In genomic region chr1:174747613-174748012, GRCh38 we compare ENCODE assay signal across 15 cellular contexts.
DNase-seq lines count a peak whose midpoint lies in the region; ATAC-seq, FAIRE-seq and TF ChIP-seq lines count a peak whose summit lies in the region.
"Had no signal": no experiment of that assay in that cellular context is flagged by ENCODE, and none has a peak within 500 bp of the region (broad histone marks: within the 10 kb centered on the region; RNA-seq: fewer than 3 reads in every experiment).

No MANE protein-coding gene starts in this region.

- no peak overlapping the region for H3K18ac ChIP-seq in IMR-90 (ENCODE audit: low read depth, low read length)

- H3K9ac ChIP-seq in IMR-90 (ENCODE audit: low read depth, low read length) (no peak overlapping the region), K562 (ENCODE audit: insufficient read depth in 1 of 2, low read depth in 2 of 2, low read length in 2 of 2) (no peak overlapping the region), neural progenitor cell (no peak overlapping the region)

- H3K27ac ChIP-seq in IMR-90 (ENCODE audit: insufficient read depth, low read length), result no peak overlapping the region
- no peak overlapping the region for H3K27ac ChIP-seq in K562 (ENCODE audit: extremely low read depth, low read depth, low read length)
- no peak overlapping the region for H3K27ac ChIP-seq in neural progenitor cell
- no peak overlapping the region for H3K27ac ChIP-seq in suprapubic skin
- H3K27ac ChIP-seq: sigmoid colon, SJSA1 had no signal

- no peak overlapping the region for H2AFZ ChIP-seq in IMR-90 (replicated peaks; ENCODE audit: low read length, poor library complexity)
- H2AFZ ChIP-seq in K562 (ENCODE audit: low read depth, low read length), result no peak overlapping the region
- H2AFZ ChIP-seq in neural progenitor cell (replicated peaks), result no peak overlapping the region

- BruUV-seq in IMR-90 (replicated peaks; lab: Mats Ljungman, UMichigan) (no TSS peak), K562 (replicated peaks; lab: Mats Ljungman, UMichigan) (no TSS peak)

- no peaks in the 10 kb centered on the region for H3K79me1 ChIP-seq in IMR-90 (ENCODE audit: low read depth in 1 of 2, low read length in 2 of 2)

- POLR2A ChIA-PET in IMR-90 (lab: Charles Lee; ENCODE audit: unreplicated experiment) (no interaction called here), K562 (lab: Yijun Ruan, JAX) (interaction anchor here (0.8 to 1.3 kb wide), 3 partner anchors 11 to 755 kb away, joined by 3 to 5 read pairs (median 3); no protein-coding TSS in a partner anchor)

- no peaks in the 10 kb centered on the region for H3K27me3 Mint-ChIP-seq in neural progenitor cell (ENCODE audit: insufficient read depth, low read depth)

- H2BK120ac ChIP-seq in IMR-90 (ENCODE audit: low read depth, low read length), result no peak overlapping the region

- H3K4me1 ChIP-seq in BE2C, result peaks cover 15% of the 10 kb centered on the region
- no peaks in the 10 kb centered on the region for H3K4me1 ChIP-seq in IMR-90 (ENCODE audit: control insufficient read depth, insufficient read depth, low read length)
- H3K4me1 ChIP-seq in K562 (replicated peaks in 1 of 2; ENCODE audit: control insufficient read depth in 2 of 2, insufficient read depth in 2 of 2, low read length in 2 of 2), result peaks cover 4 to 17% of the 10 kb centered on the region in 2 experiments
- no peaks in the 10 kb centered on the region for H3K4me1 ChIP-seq in neural progenitor cell
- H3K4me1 ChIP-seq in suprapubic skin, result no peaks in the 10 kb centered on the region
- H3K4me1 ChIP-seq: HAP-1, sigmoid colon, SJSA1 had no signal

- no peaks in the 10 kb centered on the region for H3F3A ChIP-seq in neural progenitor cell (ENCODE audit: low read depth)

- no peaks in the 10 kb centered on the region for H3K36me3 Mint-ChIP-seq in neural progenitor cell

- CTCF ChIA-PET in IMR-90 (lab: Yijun Ruan, JAX) (interaction anchor here (0.6 to 3.6 kb wide), 9 partner anchors 15 to 1469 kb away, joined by 3 to 22 read pairs (median 4); no protein-coding TSS in a partner anchor), K562 (lab: Yijun Ruan, JAX; ENCODE audit: low intra/inter-chr PET ratio) (no interaction called here)

- H3K14ac ChIP-seq in IMR-90 (replicated peaks; ENCODE audit: low read depth, low read length), result no peak overlapping the region

- TF ChIP-seq EP300 in K562 (IDR thresholded peaks at IDR 0.05; ENCODE audit: low read length), result no peak
- TF ChIP-seq EP300 in suprapubic skin (IDR thresholded peaks at IDR 0.05), result no peak

- H3K9me1 ChIP-seq in IMR-90 (ENCODE audit: insufficient read depth, low read length), result no peaks in the 10 kb centered on the region
- no peaks in the 10 kb centered on the region for H3K9me1 ChIP-seq in K562 (ENCODE audit: control insufficient read depth, insufficient read depth, low read length)

- no peak overlapping the region for H4K8ac ChIP-seq in IMR-90 (ENCODE audit: low read depth in 2 of 2, low read length in 2 of 2)

- no peak overlapping the region for H2AK9ac ChIP-seq in IMR-90 (replicated peaks; ENCODE audit: low read depth, low read length, poor library complexity)

- H4K91ac ChIP-seq in IMR-90 (ENCODE audit: insufficient read depth, low read depth, low read length), result no peak overlapping the region

- H3K4ac ChIP-seq in IMR-90 (ENCODE audit: low read depth, low read length), result no peak overlapping the region

- H2AK5ac ChIP-seq in IMR-90 (ENCODE audit: low read depth, low read length), result no peak overlapping the region

- H3K36me3 ChIP-seq in BE2C (no peaks in the 10 kb centered on the region), IMR-90 (ENCODE audit: control insufficient read depth, insufficient read depth, low read length) (no peaks in the 10 kb centered on the region), K562 (ENCODE audit: control insufficient read depth, insufficient read depth, low read length) (no peaks in the 10 kb centered on the region), neural progenitor cell (no peaks in the 10 kb centered on the region), suprapubic skin (no peaks in the 10 kb centered on the region)
- H3K36me3 ChIP-seq: HAP-1, sigmoid colon, SJSA1 had no signal

- H2BK15ac ChIP-seq in IMR-90 (ENCODE audit: low read depth, low read length), result no peak overlapping the region

- FAIRE-seq in K562 (lab: Jason Lieb, UNC) (no peak), HTR-8/SVneo (lab: Jason Lieb, UNC) (no peak)
- FAIRE-seq: frontal cortex had no signal

- intact Hi-C loops in IMR-90 (cut with micrococcal nuclease) (loop anchor here (10.0 kb wide), 1 partner anchor 2003 kb away; no protein-coding TSS in a partner anchor), K562 (cut with micrococcal nuclease) (no loop called here)

- H3K56ac ChIP-seq in IMR-90 (ENCODE audit: extremely low read depth, insufficient read depth, low read length), result no peak overlapping the region

- dilution Hi-C loops in IMR-90 (cut with HindIII; ENCODE audit: low sequenced_read_pairs, unreplicated experiment), result no loop called here

- H2BK5ac ChIP-seq in IMR-90 (ENCODE audit: low read depth, low read length, poor library complexity, severe bottlenecking), result no peak overlapping the region

- TF ChIP-seq POLR2A in IMR-90 (IDR thresholded peaks at IDR 0.05; ENCODE audit: low read depth, low read length), result no peak
- TF ChIP-seq POLR2A in K562 (conservative IDR thresholded peaks at IDR 0.05), result no peak
- TF ChIP-seq POLR2A in suprapubic skin (IDR thresholded peaks at IDR 0.05), result no peak

- H3K4me3 Mint-ChIP-seq in neural progenitor cell, result no peak overlapping the region

- H2BK20ac ChIP-seq in IMR-90 (ENCODE audit: low read depth, low read length), result no peak overlapping the region

- no peaks in the 10 kb centered on the region for H4K20me1 ChIP-seq in IMR-90 (ENCODE audit: insufficient read depth, low read length)
- no peaks in the 10 kb centered on the region for H4K20me1 ChIP-seq in K562 (replicated peaks; ENCODE audit: control insufficient read depth, insufficient read depth, low read length)
- no peaks in the 10 kb centered on the region for H4K20me1 ChIP-seq in neural progenitor cell (ENCODE audit: low read depth)

- H3K4me2 ChIP-seq in IMR-90 (ENCODE audit: low read depth, low read length) (no peak overlapping the region), K562 (ENCODE audit: insufficient read depth, low read length) (no peak overlapping the region), neural progenitor cell (no peak overlapping the region)

- no peak overlapping the region for H3K27ac Mint-ChIP-seq in neural progenitor cell

- no peak overlapping the region for H3K23ac ChIP-seq in IMR-90 (ENCODE audit: low read depth, low read length)

- H3K79me2 ChIP-seq in K562 (ENCODE audit: control insufficient read depth, insufficient read depth, low read length) (no peaks in the 10 kb centered on the region), neural progenitor cell (ENCODE audit: low read depth) (no peaks in the 10 kb centered on the region)

- in situ Hi-C loops in IMR-90 (cut with MboI; ENCODE audit: low sequenced_read_pairs), result loop anchor here (25.0 kb wide), 1 partner anchor 2010 kb away; no protein-coding TSS in a partner anchor
- in situ Hi-C loops in K562 (cut with MboI), result loop anchor here (10.0 to 25.0 kb wide), 2 partner anchors 935 to 1333 kb away; partner anchors contain the start of genes CENPL and DARS2

- no peaks in the 10 kb centered on the region for H3K9me3 Mint-ChIP-seq in neural progenitor cell

- no peak for ATAC-seq in IMR-90 (ENCODE audit: low read depth)
- no peak for ATAC-seq in K562

- no peak for TF ChIP-seq RAD21 in IMR-90 (IDR thresholded peaks at IDR 0.05; ENCODE audit: low read length)
- TF ChIP-seq RAD21 in K562 (CRISPR knock-in tag; conservative IDR thresholded peaks at IDR 0.05 in 1 of 2, IDR thresholded peaks at IDR 0.05 in 1 of 2), result no peak; a peak in 1 of 4 replicates

- peak; percentile 17 for TF ChIP-seq CTCF in BE2C (IDR thresholded peaks at IDR 0.05; ENCODE audit: low read depth, low read length)
- TF ChIP-seq CTCF in IMR-90 (conservative IDR thresholded peaks at IDR 0.05; ENCODE audit: low read depth, low read length), result 0 out of 2 replicates have a peak, but pooled peaks have one; percentile 29
- peak in 1 of 3 experiments; percentile 36; a peak in 1 of 6 replicates for TF ChIP-seq CTCF in K562 (IDR thresholded peaks at IDR 0.05 in 2 of 3, conservative IDR thresholded peaks at IDR 0.05 in 1 of 3; ENCODE audit: insufficient read depth in 2 of 3, low read depth in 1 of 3, low read length in 3 of 3)
- peak; percentile 25 for TF ChIP-seq CTCF in neural progenitor cell (IDR thresholded peaks at IDR 0.05)
- no peak for TF ChIP-seq CTCF in suprapubic skin (IDR thresholded peaks at IDR 0.05)

- H3K4me1 Mint-ChIP-seq in neural progenitor cell, result no peaks in the 10 kb centered on the region

- no peak for DNase-seq in BE2C
- DNase-seq in IMR-90, result no peak
- DNase-seq in K562 (ENCODE audit: extremely low read depth in 1 of 4, low spot score in 3 of 4), result no peak
- DNase-seq in neural progenitor cell (ENCODE audit: low spot score), result no peak
- no peak for DNase-seq in C1 segment of cervical spinal cord (lab: John Stamatoyannopoulos, UW)
- DNase-seq in suprapubic skin (ENCODE audit: low spot score in 2 of 2), result no peak
- DNase-seq in HTR-8/SVneo (ENCODE audit: insufficient read length, low spot score), result no peak
- DNase-seq: activated effector memory CD4-positive, alpha-beta T cell treated with anti-CD3 and anti-CD28 coated beads, Interleukin-2, amount 50 U/mL, for 16 hours; NCI-H187; NCI-H446 treated with DMSO at 0.1 percent for 48 hours; sigmoid colon; stimulated activated CD4-positive, alpha-beta T cell treated with anti-CD3 and anti-CD28 coated beads, Interleukin-2, amount 100 ng/mL, for 24 hours had no signal

- H3K4me3 ChIP-seq in BE2C (ENCODE audit: low read depth, low read length), result no peak overlapping the region
- H3K4me3 ChIP-seq in IMR-90 (ENCODE audit: insufficient read depth, low read depth, low read length), result no peak overlapping the region
- no peak overlapping the region for H3K4me3 ChIP-seq in K562
- H3K4me3 ChIP-seq in neural progenitor cell, result no peak overlapping the region
- H3K4me3 ChIP-seq in suprapubic skin, result no peak overlapping the region
- H3K4me3 ChIP-seq: HAP-1, sigmoid colon, SJSA1 had no signal

- no peaks in the 10 kb centered on the region for H3K27me3 ChIP-seq in BE2C
- no peaks in the 10 kb centered on the region for H3K27me3 ChIP-seq in IMR-90 (ENCODE audit: control insufficient read depth, insufficient read depth, low read length)
- no peaks in the 10 kb centered on the region for H3K27me3 ChIP-seq in K562 (ENCODE audit: control insufficient read depth in 2 of 2, insufficient read depth in 2 of 2, low read length in 2 of 2)
- no peaks in the 10 kb centered on the region for H3K27me3 ChIP-seq in neural progenitor cell
- no peaks in the 10 kb centered on the region for H3K27me3 ChIP-seq in suprapubic skin
- H3K27me3 ChIP-seq: sigmoid colon, SJSA1 had no signal

- H3K9me3 ChIP-seq in BE2C (no peaks in the 10 kb centered on the region), IMR-90 (ENCODE audit: control insufficient read depth, insufficient read depth, low read length) (no peaks in the 10 kb centered on the region), K562 (replicated peaks; ENCODE audit: control insufficient read depth, insufficient read depth, low read depth, low read length) (no peaks in the 10 kb centered on the region), neural progenitor cell (ENCODE audit: low read depth) (no peaks in the 10 kb centered on the region), suprapubic skin (no peaks in the 10 kb centered on the region)
- H3K9me3 ChIP-seq: HAP-1, sigmoid colon, SJSA1 had no signal

- no peak overlapping the region for H4K5ac ChIP-seq in IMR-90 (ENCODE audit: low read depth, low read length)

Comparison
In these comparisons a context has a peak if more than half of its experiments do, and no peak if none do; other contexts are left out.
1. CTCF ChIP-seq: peak in BE2C (single experiment), IMR-90 (single experiment) and neural progenitor cell (single experiment); none in suprapubic skin (0 of 2).